In the genomic region with DNA sequence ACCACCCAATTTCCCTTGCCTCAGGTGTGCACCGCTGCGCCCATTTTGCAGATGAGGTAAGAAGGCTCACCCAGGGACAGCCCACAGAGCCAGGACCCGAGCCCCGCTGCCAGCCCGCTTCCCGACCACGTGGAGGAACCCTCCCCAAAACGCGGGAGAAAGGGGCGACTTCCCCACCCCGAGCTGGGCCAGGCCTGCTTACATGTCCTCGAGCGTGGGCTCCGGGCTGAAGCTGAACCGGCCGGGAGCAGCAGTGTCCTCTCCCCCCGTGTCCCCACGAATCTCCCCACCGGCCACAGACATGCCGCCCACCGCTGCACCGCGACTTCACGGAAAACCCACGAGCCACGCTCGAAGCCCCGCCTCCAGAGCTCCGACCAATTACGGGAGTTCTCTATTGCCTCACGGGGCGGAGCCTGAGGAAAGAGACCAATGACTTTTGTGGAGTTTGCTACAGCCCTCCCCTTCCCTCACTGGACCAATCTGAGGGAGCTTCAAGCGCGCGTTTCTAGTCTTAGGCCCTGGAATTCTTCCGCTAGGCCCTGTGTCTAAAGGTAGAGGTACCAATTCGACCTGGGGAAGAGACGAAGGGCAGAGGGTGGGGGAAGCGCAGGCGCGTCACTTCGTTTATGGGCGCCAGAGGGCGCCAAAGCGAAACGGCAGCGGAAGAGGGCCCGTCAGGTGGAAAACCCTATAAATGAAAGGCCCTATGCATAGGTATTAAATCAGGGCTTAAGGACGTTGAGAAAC, we compare ENCODE assay signal across 8 cellular contexts. TPM values are rescaled to one million over a fixed set of nuclear protein-coding genes. Genes with fewer than 3 reads are reported as not detected.
A peak's percentile ranks its signal among the peaks of the same experiment; 100 is the strongest.
DNase-seq lines count a peak whose midpoint lies in the region; ATAC-seq and TF ChIP-seq lines count a peak whose summit lies in the region.

A gene (minus strand): TSS at position 353 of the 750 bp plus-strand sequence. CDS start 50 bp downstream, at position 303.

- no peaks in the 10 kb centered on the region for H3K9me3 ChIP-seq in right atrium auricular region
- no peaks in the 10 kb centered on the region for H3K9me3 ChIP-seq in psoas muscle
- no peaks in the 10 kb centered on the region for H3K9me3 ChIP-seq in uterus

- WGBS in psoas muscle, 3 donors: 1% methylated on average over 42 to 49 of the region's 49 CpGs

- TF ChIP-seq CTCF in GM13977 (IDR thresholded peaks at IDR 0.05; ENCODE audit: extremely low read depth, insufficient read depth, missing control alignments): peak; percentile 81
- peak; percentile 38 to 79 for TF ChIP-seq CTCF in right atrium auricular region (IDR thresholded peaks at IDR 0.05)
- peak; percentile 77 for TF ChIP-seq CTCF in psoas muscle (IDR thresholded peaks at IDR 0.05)
- TF ChIP-seq CTCF in uterus (IDR thresholded peaks at IDR 0.05): peak; percentile 62 to 89 (median 82)

- peak; percentile 95 for DNase-seq in GM13977 (ENCODE audit: low spot score)
- DNase-seq in NCI-H146 treated with DMSO at 0.1 percent for 48 hours (lab: John Stamatoyannopoulos, UW; ENCODE audit: unreplicated experiment): peak; percentile 99
- DNase-seq in amygdala (lab: John Stamatoyannopoulos, UW): peak; percentile 26 to 96 (median 87)
- peak; percentile 97 for DNase-seq in right atrium auricular region (ENCODE audit: low spot score)
- peak; percentile 94 to 96 for DNase-seq in psoas muscle
- peak; percentile 94 to 97 for DNase-seq in uterus

- peaks cover 4% of the 10 kb centered on the region for H3K36me3 ChIP-seq in right atrium auricular region
- H3K36me3 ChIP-seq in psoas muscle (ENCODE audit: insufficient read depth in 1 of 2, low read depth in 1 of 2): peaks cover 0 to 18% of the 10 kb centered on the region in 2 donors
- no peaks in the 10 kb centered on the region for H3K36me3 ChIP-seq in uterus

- in situ Hi-C loops in GM13977 (cut with MboI; ENCODE audit: low pct_unique_long_range_greater_than_20kb, low sequenced_read_pairs, unreplicated experiment): loop anchor here (10.0 kb wide), 1 partner anchor 175 kb away; no protein-coding TSS in a partner anchor

- H3K4me1 ChIP-seq in right atrium auricular region (peaks cover 0 to 18% of the 10 kb centered on the region in 2 donors), psoas muscle (peaks cover 18% of the 10 kb centered on the region), uterus (peaks cover 0 to 5% of the 10 kb centered on the region in 2 donors)

- intact Hi-C loops in T-helper 1 cell treated with Interleukin-12 subunit alpha and Interleukin-12 subunit beta and Interleukin-4 antibody, amounts not matched to agents 30 ng/mL and 1 ng/mL, for 36 hours (cut with micrococcal nuclease): loop anchor here (1.0 to 5.0 kb wide), 20 partner anchors 12 to 264 kb away; a partner anchor contains a TSS
- intact Hi-C loops in psoas muscle (cut with DNase I): loop anchor here in 1 of 2 donors (1.0 to 2.0 kb wide), 3 partner anchors 13 to 199 kb away; no protein-coding TSS in a partner anchor
- intact Hi-C loops in uterus (cut with DNase I; ENCODE audit: low total_unique reads): no loop called here

- no peak for TF ChIP-seq POLR2A in uterus (IDR thresholded peaks at IDR 0.05)

- H3K27ac ChIP-seq in right atrium auricular region (peak within 1 kb of the TSS; percentile 69 to 77), psoas muscle (peak within 1 kb of the TSS; percentile 66), uterus (peak within 1 kb of the TSS; percentile 67 to 77)

- ATAC-seq in HG02884 (IDR thresholded peaks at IDR 0.05; ENCODE audit: unreplicated experiment) (peak; percentile 96), psoas muscle (peak; percentile 98 to 99 (median 98))

- H3K4me3 ChIP-seq in right atrium auricular region (peak within 1 kb of the TSS; percentile 59 to 71), psoas muscle (peak within 1 kb of the TSS; percentile 73), uterus (peak within 1 kb of the TSS; percentile 48 to 87)

- no peaks in the 10 kb centered on the region for H3K27me3 ChIP-seq in right atrium auricular region
- no peaks in the 10 kb centered on the region for H3K27me3 ChIP-seq in psoas muscle (ENCODE audit: insufficient read depth in 3 of 3, low read length in 2 of 3)
- H3K27me3 ChIP-seq in uterus: no peaks in the 10 kb centered on the region

RNA-seq across cellular contexts. Expression of the gene that starts here (rescaled TPM):
- 76.4 and 78.5 TPM in 2 replicates for total RNA-seq in T-helper 1 cell treated with Interleukin-12 subunit alpha and Interleukin-12 subunit beta and Interleukin-4 antibody, amounts not matched to agents 30 ng/mL and 1 ng/mL, for 36 hours
- 10 to 100 TPM; 14.4 to 18.7 TPM for total RNA-seq in right atrium auricular region
- total RNA-seq in psoas muscle: 10 to 100 TPM; 23.3 to 54.4 (median 33.9) TPM
- 10 to 100 TPM; 42.2 to 84.2 (median 52.7) TPM for polyA plus RNA-seq in psoas muscle
- total RNA-seq in uterus: 10 to 100 TPM; 10.2 to 51.5 (median 28.7) TPM

Comparison
In these comparisons a context has a peak if more than half of its experiments do, and no peak if none do; other contexts are left out.
1. Peak in every context shown above with its lines: DNase-seq, ATAC-seq, H3K4me3 ChIP-seq and H3K27ac ChIP-seq.